12 cellular contexts compared by ENCODE assay signal in genomic region chr17:81328489-81328888, GRCh38. TPM values are rescaled to one million over a fixed set of nuclear protein-coding genes. Genes with fewer than 3 reads are reported as not detected.
DNase-seq lines count a peak whose midpoint lies in the region; ATAC-seq, FAIRE-seq and TF ChIP-seq lines count a peak whose summit lies in the region.
"Had no signal": no experiment of that assay in that cellular context is flagged by ENCODE, and none has a peak within 500 bp of the region (broad histone marks: within the 10 kb centered on the region; RNA-seq: fewer than 3 reads in every experiment).

No MANE protein-coding gene starts in this region.

- intact Hi-C loops in heart right ventricle (cut with DNase I) (no loop called here), Right ventricle myocardium inferior (cut with DNase I) (no loop called here), aorta (cut with DNase I) (no loop called here)

- H3K18ac ChIP-seq in H1 (ENCODE audit: extremely low read depth, low read length) = 0 out of 2 replicates have a peak overlapping the region, but pooled peaks have one; percentile 71

- no peak overlapping the region for H3K4ac ChIP-seq in H1 (replicated peaks; ENCODE audit: insufficient read length, low read depth, low read length)

- no peak overlapping the region for H2AFZ ChIP-seq in H1 (ENCODE audit: low read length)

- H3K27me3 ChIP-seq in heart right ventricle (no peaks in the 10 kb centered on the region), H1 (replicated peaks in 1 of 4; ENCODE audit: control insufficient read depth in 3 of 4, extremely low read depth in 1 of 4, insufficient read depth in 3 of 4, low read length in 3 of 4) (peaks cover 0 to 8% (median under 1%) of the 10 kb centered on the region in 4 experiments; a peak in 3 of 7 replicates), aorta (ENCODE audit: control insufficient read depth in 1 of 2, insufficient read depth in 2 of 2, low read length in 1 of 2) (no peaks in the 10 kb centered on the region)

- ATAC-seq in heart right ventricle (peak in 1 of 8 donors; percentile 1), Right ventricle myocardium inferior (no peak), omental fat pad (ENCODE audit: low FRiP score) (no peak), aorta (ENCODE audit: low FRiP score) (no peak)

- H3K9me3 Mint-ChIP-seq in osteocyte (ENCODE audit: unreplicated experiment) = no peaks in the 10 kb centered on the region
- H3K9me3 Mint-ChIP-seq: activated B cell treated with CpG ODN at 0.5 μM for 24 hours had no signal

- no peak overlapping the region for H2AK5ac ChIP-seq in H1 (ENCODE audit: low read depth, low read length)

- H3K4me3 ChIP-seq in heart right ventricle = no peak overlapping the region
- H3K4me3 ChIP-seq in H1 (ENCODE audit: extremely low read depth in 1 of 4, insufficient read depth in 2 of 4, low read depth in 3 of 4, low read length in 4 of 4) = no peak overlapping the region
- no peak overlapping the region for H3K4me3 ChIP-seq in aorta (ENCODE audit: low read length in 2 of 2)
- H3K4me3 ChIP-seq: tibial artery had no signal

- no peak overlapping the region for H4K91ac ChIP-seq in H1 (replicated peaks; ENCODE audit: insufficient read length, low read length)

- FAIRE-seq in H1 (lab: Jason Lieb, UNC) = no peak
- FAIRE-seq: G401.6 had no signal

- H4K20me1 ChIP-seq in H1 (replicated peaks in 1 of 2; ENCODE audit: control insufficient read depth in 1 of 2, insufficient read depth in 2 of 2, low read length in 2 of 2) = no peaks in the 10 kb centered on the region

- peaks cover 7% of the 10 kb centered on the region for H3K27me3 Mint-ChIP-seq in osteocyte (ENCODE audit: unreplicated experiment)

- no peaks in the 10 kb centered on the region for H3K23me2 ChIP-seq in H1 (ENCODE audit: low read depth, low read length)

- TF ChIP-seq RAD21 in H1 (IDR thresholded peaks at IDR 0.05 in 1 of 2, conservative IDR thresholded peaks at IDR 0.05 in 1 of 2; ENCODE audit: low read depth in 2 of 2, low read length in 2 of 2) = no peak

- H2BK20ac ChIP-seq in H1 (ENCODE audit: low read length) = no peak overlapping the region

- H2BK120ac ChIP-seq in H1 (replicated peaks; ENCODE audit: low read depth, low read length) = no peak overlapping the region

- H3K27ac ChIP-seq in heart right ventricle (peak overlapping the region in 9 of 10 donors; percentile 9 to 83 (median 67)), H1 (ENCODE audit: low read depth, low read length) (no peak overlapping the region), aorta (ENCODE audit: low read depth in 1 of 2, low read length in 2 of 2) (no peak overlapping the region)
- H3K27ac ChIP-seq: tibial artery had no signal

- no peak overlapping the region for H3K4me3 Mint-ChIP-seq in osteocyte (ENCODE audit: unreplicated experiment)
- H3K4me3 Mint-ChIP-seq: activated B cell treated with CpG ODN at 0.5 μM for 24 hours had no signal

- CTCF ChIA-PET in H1 (lab: Charles Lee; ENCODE audit: partially characterized antibody) = interaction anchor here (0.5 to 1.8 kb wide), 6 partner anchors 19 to 77 kb away, joined by 3 to 6 read pairs (median 3); no protein-coding TSS in a partner anchor

- no peak overlapping the region for H3K14ac ChIP-seq in H1 (ENCODE audit: insufficient read length)

- peaks cover 41% of the 10 kb centered on the region for H3K4me1 Mint-ChIP-seq in osteocyte (ENCODE audit: unreplicated experiment)

- peak overlapping the region; percentile 80; the same call in 1 of the 2 replicates for H2BK12ac ChIP-seq in H1 (ENCODE audit: low read depth, low read length)

- DNase-seq in heart right ventricle (no peak), Right ventricle myocardium inferior (ENCODE audit: missing footprints) (no peak), H1 (ENCODE audit: low read depth in 1 of 2, low spot score in 2 of 2) (no peak), osteocyte (ENCODE audit: extremely low spot score, unreplicated experiment) (no peak), omental fat pad (ENCODE audit: low spot score) (no peak), aorta (no peak), OCI-M1 (lab: John Stamatoyannopoulos, UW) (no peak), GM19238 (ENCODE audit: insufficient read length, low spot score) (no peak)
- DNase-seq: activated B cell treated with CpG ODN at 0.5 μM for 24 hours, NCI-H345, tibial artery had no signal

- H3K56ac ChIP-seq in H1 (replicated peaks; ENCODE audit: insufficient read length, low read depth, low read length) = no peak overlapping the region

- WGBS in heart right ventricle, 2 donors = 68 to 71% methylated on average over 14 of the region's 14 CpGs
- 68% methylated on average over 14 of the region's 14 CpGs; no CpG with 5 or more reads in 1 of the 2 experiments for WGBS in H1 (ENCODE audit: extremely low coverage in 1 of 2, insufficient coverage in 1 of 2, insufficient read length in 1 of 2, insufficient replicate concordance in 2 of 2, low coverage in 1 of 2, low lambda C conversion rate in 2 of 2, missing lambda C conversion rate in 1 of 2), 2 experiments
- 55 to 56% methylated on average over 14 of the region's 14 CpGs for WGBS in aorta, 2 donors

- H4K8ac ChIP-seq in H1 (ENCODE audit: extremely low read depth, insufficient read depth, low read length) = peak overlapping the region; percentile 59; the same call in 1 of the 2 replicates

- H3K4me1 ChIP-seq in heart right ventricle (peaks cover 16 to 51% (median 28%) of the 10 kb centered on the region in 9 donors), H1 (replicated peaks in 1 of 4; ENCODE audit: control insufficient read depth in 3 of 4, insufficient read depth in 4 of 4, low read length in 3 of 4) (peaks cover 13 to 33% (median 27%) of the 10 kb centered on the region in 4 experiments), aorta (ENCODE audit: control insufficient read depth in 1 of 2, insufficient read depth in 2 of 2, low read length in 2 of 2) (no peaks in the 10 kb centered on the region)

- no peak for TF ChIP-seq POLR2A in H1 (IDR thresholded peaks at IDR 0.05; ENCODE audit: control extremely low read depth in 1 of 2, low read depth in 2 of 2, low read length in 2 of 2)

- H3K9me3 ChIP-seq in heart right ventricle (no peaks in the 10 kb centered on the region), H1 (ENCODE audit: insufficient read depth in 2 of 2, low read depth in 1 of 2, low read length in 1 of 2) (no peaks in the 10 kb centered on the region), aorta (ENCODE audit: control insufficient read depth, low read length) (no peaks in the 10 kb centered on the region)
- H3K9me3 ChIP-seq: tibial artery had no signal

- peak overlapping the region; percentile 88 for H3K27ac Mint-ChIP-seq in osteocyte (ENCODE audit: unreplicated experiment)
- H3K27ac Mint-ChIP-seq: activated B cell treated with CpG ODN at 0.5 μM for 24 hours had no signal

- TF ChIP-seq EP300 in H1 (IDR thresholded peaks at IDR 0.05; ENCODE audit: borderline replicate concordance in 1 of 2, low read depth in 2 of 2, low read length in 2 of 2) = no peak

- POLR2A ChIA-PET in H1 (lab: Charles Lee; ENCODE audit: partially characterized antibody) = interaction anchor here (1.7 kb wide), 1 partner anchor 19 kb away, joined by 4 read pairs; no protein-coding TSS in a partner anchor

- no peaks in the 10 kb centered on the region for H3K36me3 ChIP-seq in heart right ventricle
- H3K36me3 ChIP-seq in H1 (ENCODE audit: control insufficient read depth in 2 of 4, insufficient read depth in 4 of 4, low read length in 3 of 4) = no peaks in the 10 kb centered on the region
- no peaks in the 10 kb centered on the region for H3K36me3 ChIP-seq in aorta (ENCODE audit: control insufficient read depth in 1 of 2, insufficient read depth in 2 of 2, low read length in 1 of 2)
- H3K36me3 ChIP-seq: tibial artery had no signal

- TF ChIP-seq CTCF in heart right ventricle (IDR thresholded peaks at IDR 0.05) (no peak), H1 (IDR thresholded peaks at IDR 0.05; ENCODE audit: control extremely low read depth in 1 of 3, insufficient read depth in 1 of 3, low read depth in 1 of 3, low read length in 3 of 3) (no peak), osteocyte (IDR thresholded peaks at IDR 0.05) (no peak), omental fat pad (IDR thresholded peaks at IDR 0.05) (no peak)

- H3K9ac ChIP-seq in H1 (replicated peaks in 1 of 4; ENCODE audit: extremely low read depth in 1 of 4, low read depth in 3 of 4, low read length in 3 of 4) = no peak overlapping the region; a peak in 1 of 7 replicates

- H3K79me1 ChIP-seq in H1 (ENCODE audit: low read depth, low read length) = no peaks in the 10 kb centered on the region

- H2BK15ac ChIP-seq in H1 (ENCODE audit: low read length) = no peak overlapping the region

- H3K36me3 Mint-ChIP-seq in osteocyte (ENCODE audit: unreplicated experiment) = no peaks in the 10 kb centered on the region

- no peak overlapping the region for H4K5ac ChIP-seq in H1 (ENCODE audit: insufficient read length, low read depth, low read length)

- H3K23ac ChIP-seq in H1 (ENCODE audit: insufficient read length) = no peak overlapping the region

- H2BK5ac ChIP-seq in H1 (ENCODE audit: low read depth, low read length) = 0 out of 2 replicates have a peak overlapping the region, but pooled peaks have one; percentile 66

- no peaks in the 10 kb centered on the region for H3K79me2 ChIP-seq in H1 (ENCODE audit: control insufficient read depth in 1 of 2, insufficient read depth in 2 of 2, low read length in 2 of 2)

- H3K4me2 ChIP-seq in H1 (ENCODE audit: insufficient read depth in 1 of 2, low read depth in 2 of 2, low read length in 2 of 2) = no peak overlapping the region

TF ChIP-seq in H1, 55 proteins besides CTCF, POLR2A, EP300 and RAD21 (continues in another document):
- TF ChIP-seq POU5F1 (IDR thresholded peaks at IDR 0.05; ENCODE audit: low read depth, low read length) (no peak), SUZ12 (IDR thresholded peaks at IDR 0.05; ENCODE audit: low read length) (no peak), CBX5 (IDR thresholded peaks at IDR 0.05; ENCODE audit: low read depth, low read length) (no peak), JUN (IDR thresholded peaks at IDR 0.05; ENCODE audit: low read depth, low read length) (no peak)

RNA-seq across cellular contexts. Expression of gene SLC38A10, which starts 33.4 kb away (rescaled TPM):
- 10 to 100 TPM; 27.8 to 50.0 (median 37.9) TPM for total RNA-seq in heart right ventricle
- 10 to 100 TPM; 56.0 to 56.2 TPM for polyA plus RNA-seq in heart right ventricle
- total RNA-seq in Right ventricle myocardium inferior = 44.6 TPM
- total RNA-seq in H1 (2021; fragmentation: NEBNext Ultra II Directional; extraction: Animal tissue kit (Norgen Biotek cat#: 25700)) = 35.7 and 41.0 TPM in 2 replicates
- 26.4 and 44.4 TPM in 2 replicates for polyA plus RNA-seq in H1 (2011; rRNA removed)
- polyA plus RNA-seq in H1 (2011; cell fraction: cytosol; rRNA removed) = 26.3 TPM
- 76.9 TPM for polyA plus RNA-seq in H1 (2011; cell fraction: nucleus; rRNA removed)
- 24.8 to 37.5 TPM (median 34.7 TPM) in 4 replicates for polyA plus RNA-seq in H1 (2012, experiment 1 of 2)
- 22.5 TPM for polyA plus RNA-seq in H1 (2012, experiment 2 of 2)
- polyA plus RNA-seq in H1 (2013, experiment 1 of 2) = 29.8 TPM
- 28.9 TPM for polyA plus RNA-seq in H1 (2013, experiment 2 of 2)
- polyA minus RNA-seq in H1 (2011; rRNA and poly(A)+ RNA removed) = 35.9 and 40.0 TPM in 2 replicates
- 38.1 TPM for polyA minus RNA-seq in H1 (2011; cell fraction: cytosol; rRNA and poly(A)+ RNA removed)
- 47.8 TPM for polyA minus RNA-seq in H1 (2011; cell fraction: nucleus; rRNA and poly(A)+ RNA removed)
- total RNA-seq in osteocyte = 120 TPM in 2 replicates
- total RNA-seq in omental fat pad = 100 to 1,000 TPM in 1 of 4 donors, 10 to 100 TPM in 3; 61.2 to 126 (median 75.6) TPM
- 10 to 100 TPM; 61.9 to 79.6 TPM for total RNA-seq in aorta
- 100 to 1,000 TPM in 1 of 2 donors, 10 to 100 TPM in 1; 22.3 to 118 TPM for polyA plus RNA-seq in aorta

Comparison
In these comparisons a context has a peak if more than half of its experiments do, and no peak if none do; other contexts are left out.
1. H3K27ac ChIP-seq: peak in heart right ventricle (9 of 10); none in H1 (single experiment) and aorta (0 of 2).